Comparison of ENCODE assay signal across 12 cellular contexts in the genomic region with DNA sequence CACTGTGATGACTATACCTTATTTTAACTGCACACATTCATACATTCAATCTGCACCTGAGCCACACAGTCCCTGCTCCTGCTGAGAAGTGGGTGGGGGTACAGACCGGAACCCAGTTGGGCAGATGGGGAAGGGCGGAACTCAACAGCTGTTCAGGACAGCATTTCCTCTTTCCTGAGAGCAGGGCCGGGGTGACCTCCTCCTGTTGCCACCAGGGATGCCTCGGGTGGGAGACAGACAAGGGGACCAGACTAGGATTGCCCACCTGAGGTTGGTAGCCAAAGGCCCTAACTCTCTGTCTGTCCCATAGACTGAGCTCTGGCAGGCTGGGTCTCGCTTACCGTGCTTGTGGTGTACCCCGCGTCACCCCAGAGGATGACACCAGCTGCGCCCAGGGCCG. TPM values are rescaled to one million over a fixed set of nuclear protein-coding genes. Genes with fewer than 3 reads are reported as not detected.
DNase-seq lines count a peak whose midpoint lies in the region; ATAC-seq, FAIRE-seq and TF ChIP-seq lines count a peak whose summit lies in the region.
"Had no signal": no experiment of that assay in that cellular context is flagged by ENCODE, and none has a peak within 500 bp of the region (broad histone marks: within the 10 kb centered on the region; RNA-seq: fewer than 3 reads in every experiment).

No MANE protein-coding gene starts in this region.

- H3K27me3 ChIP-seq in GM23248 (replicated peaks; ENCODE audit: insufficient read depth) = no peaks in the 10 kb centered on the region
- H3K27me3 ChIP-seq in RWPE2 (ENCODE audit: insufficient read depth, poor library complexity, severe bottlenecking) = no peaks in the 10 kb centered on the region
- no peaks in the 10 kb centered on the region for H3K27me3 ChIP-seq in right atrium auricular region
- H3K27me3 ChIP-seq in psoas muscle (ENCODE audit: insufficient read depth in 3 of 3, low read length in 2 of 3) = no peaks in the 10 kb centered on the region

- no peak overlapping the region for H3K4me2 ChIP-seq in GM23248 (ENCODE audit: unreplicated experiment)

- TF ChIP-seq POLR2A in GM12892 (IDR thresholded peaks at IDR 0.05; ENCODE audit: low read depth, low read length) = no peak

- H3F3A ChIP-seq in GM23248 (ENCODE audit: insufficient read depth) = peaks cover 9% of the 10 kb centered on the region; the same call in 1 of the 2 replicates

- intact Hi-C loops in psoas muscle (cut with DNase I) = no loop called here

- H3K9me2 ChIP-seq in GM23248 (ENCODE audit: insufficient read depth) = no peaks in the 10 kb centered on the region

- TF ChIP-seq CTCF in RWPE2 (IDR thresholded peaks at IDR 0.05; ENCODE audit: poor library complexity, severe bottlenecking) (no peak), right atrium auricular region (IDR thresholded peaks at IDR 0.05) (no peak), psoas muscle (IDR thresholded peaks at IDR 0.05) (no peak)

- ATAC-seq in RWPE2 (ENCODE audit: low read depth) = no peak
- ATAC-seq in psoas muscle = no peak
- no peak for ATAC-seq in HG02973 (IDR thresholded peaks at IDR 0.05; ENCODE audit: unreplicated experiment)
- no peak for ATAC-seq in HG03520 (IDR thresholded peaks at IDR 0.05; ENCODE audit: unreplicated experiment)

- in situ Hi-C loops in GM23248 (cut with MboI) = no loop called here

- no peaks in the 10 kb centered on the region for H3K9me3 ChIP-seq in GM23248 (ENCODE audit: low read depth)
- no peaks in the 10 kb centered on the region for H3K9me3 ChIP-seq in RWPE2 (ENCODE audit: severe bottlenecking)
- H3K9me3 ChIP-seq in right atrium auricular region = no peaks in the 10 kb centered on the region
- H3K9me3 ChIP-seq in psoas muscle = no peaks in the 10 kb centered on the region

- H3K4me3 ChIP-seq in GM23248 (no peak overlapping the region), RWPE2 (ENCODE audit: severe bottlenecking) (no peak overlapping the region), right atrium auricular region (peak overlapping the region; percentile 10 to 70), psoas muscle (peak overlapping the region; percentile 90)

- DNase-seq in GM23248 (no peak), RWPE2 (ENCODE audit: low spot score) (peak; percentile 46), right atrium auricular region (ENCODE audit: low spot score) (no peak), psoas muscle (peak in 1 of 2 donors; percentile 15), T-helper 2 cell (no peak), GM12892 (ENCODE audit: insufficient read length) (no peak)
- DNase-seq: NCI-H748 treated with DMSO at 0.1 percent for 48 hours; stimulated activated CD4-positive, alpha-beta T cell treated with anti-CD3 and anti-CD28 coated beads, Interleukin-12 subunit alpha, Interleukin-12 subunit beta, amount 100 ng/mL, for 4 hours; SW 1271 had no signal

- no peak overlapping the region for H2AFZ ChIP-seq in GM23248

- H3K27ac ChIP-seq in GM23248 (no peak overlapping the region), RWPE2 (ENCODE audit: poor library complexity, severe bottlenecking) (peak overlapping the region; percentile 87), right atrium auricular region (peak overlapping the region; percentile 2 to 93), psoas muscle (no peak overlapping the region)

- H3K36me3 ChIP-seq in GM23248 (ENCODE audit: low read depth) (no peaks in the 10 kb centered on the region), RWPE2 (ENCODE audit: low read depth) (peaks cover 36% of the 10 kb centered on the region), right atrium auricular region (peaks cover 26% of the 10 kb centered on the region), psoas muscle (ENCODE audit: insufficient read depth in 1 of 2, low read depth in 1 of 2) (peaks cover 0 to 42% of the 10 kb centered on the region in 2 donors)

- 91 to 97% methylated on average over 10 of the region's 10 CpGs for WGBS in GM23248 (ENCODE audit: low coverage in 1 of 2, low lambda C conversion rate in 2 of 2, missing lambda C conversion rate in 2 of 2), 2 experiments
- WGBS in psoas muscle, 3 donors = 68 to 74% (median 74%) methylated on average over 10 of the region's 10 CpGs

- peaks cover 27% of the 10 kb centered on the region for H3K79me2 ChIP-seq in GM23248 (ENCODE audit: insufficient read depth)

- H3K4me1 ChIP-seq in GM23248 (ENCODE audit: insufficient read depth) (peaks cover 11% of the 10 kb centered on the region; the same call in 1 of the 2 replicates), RWPE2 (ENCODE audit: insufficient read depth, poor library complexity, severe bottlenecking) (peaks cover 19% of the 10 kb centered on the region), right atrium auricular region (peaks cover 0 to 63% of the 10 kb centered on the region in 2 donors), psoas muscle (peaks cover 55% of the 10 kb centered on the region)

- FAIRE-seq in GM12892 (lab: Jason Lieb, UNC) = no peak
- FAIRE-seq: endometrium had no signal

- 0 out of 2 replicates have a peak overlapping the region, but pooled peaks have one; percentile 3 for H3K9ac ChIP-seq in GM23248

- H4K20me1 ChIP-seq in GM23248 (ENCODE audit: insufficient read depth) = no peaks in the 10 kb centered on the region

RNA-seq across cellular contexts. Expression of a gene that starts 3.9 kb away (rescaled TPM):
- total RNA-seq in GM23248 (2014; rRNA removed; shearing (Covaris generic)) = 47.8 and 48.0 TPM in 2 replicates
- 33.6 and 35.8 TPM in 2 replicates for polyA plus RNA-seq in GM23248 (2016; fragmentation: Nextera tagmentation; extraction: Ambion mirVana)
- total RNA-seq in right atrium auricular region = 100 to 1,000 TPM; 129 to 198 TPM
- 10 to 100 TPM; 20.6 to 42.8 (median 25.6) TPM for total RNA-seq in psoas muscle
- polyA plus RNA-seq in psoas muscle = 10 to 100 TPM; 25.3 to 61.7 (median 41.8) TPM
- polyA plus RNA-seq in GM12892 (2012; ENCODE audit: missing spikeins) = 5.8 TPM

RNA-seq across cellular contexts. Expression of a gene that starts 9.4 kb away (rescaled TPM):
- total RNA-seq in GM23248 (2014; rRNA removed; shearing (Covaris generic)) = 14.3 and 32.5 TPM in 2 replicates
- polyA plus RNA-seq in GM23248 (2016; fragmentation: Nextera tagmentation; extraction: Ambion mirVana) (45.7 and 46.5 TPM in 2 replicates), psoas muscle (100 to 1,000 TPM in 1 of 3 donors, 10 to 100 TPM in 2; 38.0 to 100 (median 84.9) TPM)
- total RNA-seq in right atrium auricular region (10 to 100 TPM; 23.4 to 29.6 TPM), psoas muscle (10 to 100 TPM; 31.5 to 43.6 (median 33.7) TPM)
- polyA plus RNA-seq in GM12892 (2012; ENCODE audit: missing spikeins) = 17.0 TPM

RNA-seq across cellular contexts. Expression of a gene that starts 15.2 kb away (rescaled TPM):
- total RNA-seq in GM23248 (2014; rRNA removed; shearing (Covaris generic)) = 0.51 TPM in 1 of 2 replicates, not detected in the other
- polyA plus RNA-seq in GM23248 (2016; fragmentation: Nextera tagmentation; extraction: Ambion mirVana) (0.09 and 0.20 TPM in 2 replicates), psoas muscle (10 to 100 TPM in 2 of 3 donors, 1 to 10 TPM in 1; 9.5 to 15.1 (median 13.8) TPM)
- total RNA-seq in right atrium auricular region (10 to 100 TPM; 38.1 to 40.8 TPM), psoas muscle (10 to 100 TPM in 3 of 4 donors, 1 to 10 TPM in 1; 8.5 to 20.8 (median 13.7) TPM)
- 0.49 TPM for polyA plus RNA-seq in GM12892 (2012; ENCODE audit: missing spikeins)

RNA-seq across cellular contexts. Expression of a gene that starts 19.4 kb away (rescaled TPM):
- 3.0 and 9.6 TPM in 2 replicates for total RNA-seq in GM23248 (2014; rRNA removed; shearing (Covaris generic))
- polyA plus RNA-seq in GM23248 (2016; fragmentation: Nextera tagmentation; extraction: Ambion mirVana) (5.7 and 7.6 TPM in 2 replicates), psoas muscle (1 to 10 TPM in 2 of 3 donors, under 1 TPM in 1; 0.23 to 3.4 (median 1.2) TPM)
- total RNA-seq in right atrium auricular region (1 to 10 TPM in 1 of 2 donors, under 1 TPM in 1; 0.74 to 3.5 TPM), psoas muscle (1 to 10 TPM in 1 of 4 donors, under 1 TPM in 3; 0.28 to 2.1 (median 0.65) TPM)
- polyA plus RNA-seq in GM12892 (2012; ENCODE audit: missing spikeins) = 1.2 TPM

RNA-seq across cellular contexts. Expression of a gene that starts 19.4 kb away (rescaled TPM):
- 7.8 and 10.2 TPM in 2 replicates for total RNA-seq in GM23248 (2014; rRNA removed; shearing (Covaris generic))
- 10.8 and 11.1 TPM in 2 replicates for polyA plus RNA-seq in GM23248 (2016; fragmentation: Nextera tagmentation; extraction: Ambion mirVana)
- total RNA-seq in right atrium auricular region = 10 to 100 TPM in 1 of 2 donors, 1 to 10 TPM in 1; 9.0 to 10.7 TPM
- total RNA-seq in psoas muscle = 1 to 10 TPM; 7.9 to 9.7 (median 8.3) TPM
- 10 to 100 TPM in 1 of 3 donors, 1 to 10 TPM in 2; 6.8 to 12.8 (median 10.0) TPM for polyA plus RNA-seq in psoas muscle
- polyA plus RNA-seq in GM12892 (2012; ENCODE audit: missing spikeins) = 9.8 TPM

Comparison
In these comparisons a context has a peak if more than half of its experiments do, and no peak if none do; other contexts are left out.
1. H3K27ac ChIP-seq: peak in RWPE2 (single experiment) and right atrium auricular region (2 of 2); none in GM23248 (single experiment) and psoas muscle (single experiment).
2. H3K4me3 ChIP-seq: peak in right atrium auricular region (2 of 2) and psoas muscle (single experiment); none in GM23248 (single experiment) and RWPE2 (single experiment).